Comparison of ENCODE assay signal across 12 cellular contexts in the genomic region with DNA sequence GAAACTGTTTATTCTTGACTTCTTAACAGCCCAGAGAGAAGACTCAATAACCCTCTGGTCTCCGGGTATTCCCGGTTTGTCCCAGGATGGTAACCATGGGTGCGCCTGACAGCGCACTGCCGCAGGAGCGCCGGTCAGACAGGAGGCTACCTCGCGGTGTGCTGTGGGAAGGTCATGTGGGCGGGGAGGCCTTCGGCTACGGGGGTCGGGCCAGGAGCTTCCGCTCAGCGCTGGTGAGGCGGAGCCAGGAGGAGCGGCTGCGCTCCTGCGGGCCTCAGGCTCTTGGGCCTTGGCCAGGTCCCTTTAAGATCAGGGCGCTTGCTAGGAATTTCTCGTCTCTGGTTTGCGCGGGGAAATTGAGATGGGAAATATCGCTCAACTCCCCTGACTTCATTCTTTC.
DNase-seq lines count a peak whose midpoint lies in the region; ATAC-seq, FAIRE-seq and TF ChIP-seq lines count a peak whose summit lies in the region.
"Had no signal": no experiment of that assay in that cellular context is flagged by ENCODE, and none has a peak within 500 bp of the region (broad histone marks: within the 10 kb centered on the region; RNA-seq: fewer than 3 reads in every experiment).

No MANE protein-coding gene starts in this region.

- no peak overlapping the region for H3K27ac Mint-ChIP-seq in CD14-positive monocyte
- H3K27ac Mint-ChIP-seq: activated T-helper 2 cell treated with anti-CD3 and anti-CD28 coated beads, Interferon-gamma antibody, Interleukin-2, Interleukin-4, amounts not matched to agents 10 μg/mL and 5 μg/mL and 100 μg/mL, durations not matched to agents 14 hours and 24 hours and 36 hours; natural killer cell treated with Interleukin-12 subunit alpha and Interleukin-12 subunit beta and Interleukin-15 and Interleukin-18, amount 100 ng/mL, for 72 hours; T-helper 17 cell had no signal

- H3K4me3 ChIP-seq in heart left ventricle (peak overlapping the region in 7 of 12 donors; percentile 3 to 30 (median 16)), small intestine (ENCODE audit: low read depth in 1 of 2, low read length in 2 of 2) (no peak overlapping the region)

- no peaks in the 10 kb centered on the region for H3K9me3 ChIP-seq in ES-I3 (ENCODE audit: control insufficient read depth, insufficient read depth, low read length)
- H3K9me3 ChIP-seq in heart left ventricle = no peaks in the 10 kb centered on the region
- no peaks in the 10 kb centered on the region for H3K9me3 ChIP-seq in small intestine (ENCODE audit: control insufficient read depth, low read depth)

- peak overlapping the region in 1 of 2 donors; percentile 64 for H3K4me3 Mint-ChIP-seq in CD14-positive monocyte
- H3K4me3 Mint-ChIP-seq: natural killer cell treated with Interleukin-12 subunit alpha and Interleukin-12 subunit beta and Interleukin-15 and Interleukin-18, amount 100 ng/mL, for 72 hours; T-helper 17 cell had no signal

- no peak for TF ChIP-seq POLR2A in heart left ventricle (IDR thresholded peaks at IDR 0.05)

- peak overlapping the region; percentile 24; the same call in 1 of the 2 replicates for H3K9ac ChIP-seq in ES-I3 (ENCODE audit: low read depth, low read length)

- H3K27me3 ChIP-seq in heart left ventricle (peaks cover 0 to 11% (median 3%) of the 10 kb centered on the region in 9 donors), small intestine (ENCODE audit: control insufficient read depth in 2 of 2, insufficient read depth in 2 of 2, low read length in 2 of 2) (no peaks in the 10 kb centered on the region)

- DNase-seq in NCI-H82 treated with DMSO at 0.1 percent for 48 hours (lab: John Stamatoyannopoulos, UW; ENCODE audit: unreplicated experiment) (peak; percentile 39), heart left ventricle (peak in 4 of 5 donors; percentile 27 to 65 (median 49)), omental fat pad (ENCODE audit: low spot score) (no peak), NCI-H1092 treated with DMSO at 0.1 percent for 48 hours (lab: John Stamatoyannopoulos, UW) (no peak), small intestine (no peak), CD14-positive monocyte (ENCODE audit: low spot score) (no peak)
- DNase-seq: COR-L47, T-helper 17 cell had no signal

- H3K4me1 Mint-ChIP-seq in CD14-positive monocyte = no peaks in the 10 kb centered on the region
- H3K4me1 Mint-ChIP-seq: T-helper 17 cell had no signal

- H3K27me3 Mint-ChIP-seq in CD14-positive monocyte (ENCODE audit: low read depth in 3 of 3) = peaks cover 3 to 14% (median 8%) of the 10 kb centered on the region in 3 donors
- H3K27me3 Mint-ChIP-seq: natural killer cell treated with Interleukin-12 subunit alpha and Interleukin-12 subunit beta and Interleukin-15 and Interleukin-18, amount 100 ng/mL, for 72 hours had no signal

- no peaks in the 10 kb centered on the region for H3K36me3 Mint-ChIP-seq in CD14-positive monocyte

- no peaks in the 10 kb centered on the region for H3K36me3 ChIP-seq in ES-I3 (ENCODE audit: insufficient read depth, low read length)
- no peaks in the 10 kb centered on the region for H3K36me3 ChIP-seq in heart left ventricle
- no peaks in the 10 kb centered on the region for H3K36me3 ChIP-seq in small intestine (ENCODE audit: control insufficient read depth in 2 of 2, insufficient read depth in 2 of 2, low read length in 2 of 2)

- intact Hi-C loops in heart left ventricle (cut with DNase I) = loop anchor here in 1 of 10 donors (5.0 kb wide), 1 partner anchor 222 kb away; a partner anchor contains a TSS
- intact Hi-C loops in CD14-positive monocyte (cut with micrococcal nuclease) = no loop called here

- H3K27ac ChIP-seq in heart left ventricle (no peak overlapping the region), small intestine (ENCODE audit: low read depth in 1 of 2, low read length in 1 of 2) (no peak overlapping the region)

- H3K4me1 ChIP-seq in ES-I3 (ENCODE audit: insufficient read depth, low read length) (no peaks in the 10 kb centered on the region), heart left ventricle (no peaks in the 10 kb centered on the region), small intestine (ENCODE audit: control insufficient read depth in 2 of 2, insufficient read depth in 1 of 2, low read depth in 1 of 2, low read length in 1 of 2) (no peaks in the 10 kb centered on the region)

- TF ChIP-seq CTCF in heart left ventricle (IDR thresholded peaks at IDR 0.05) (no peak), omental fat pad (IDR thresholded peaks at IDR 0.05) (no peak), CD14-positive monocyte (IDR thresholded peaks at IDR 0.05) (no peak)

- ATAC-seq in heart left ventricle (peak in 3 of 4 donors; percentile 73 to 94 (median 86)), omental fat pad (ENCODE audit: low FRiP score) (peak; percentile 66), HG02642 (IDR thresholded peaks at IDR 0.05; ENCODE audit: poor library complexity, unreplicated experiment) (no peak)
- ATAC-seq: natural killer cell treated with Interleukin-12 subunit alpha and Interleukin-12 subunit beta and Interleukin-15 and Interleukin-18, amount 100 ng/mL, for 72 hours; T-helper 17 cell had no signal

- H3K9me3 Mint-ChIP-seq in CD14-positive monocyte = peaks cover 0 to 10% (median 2%) of the 10 kb centered on the region in 7 donors
- H3K9me3 Mint-ChIP-seq: activated T-helper 2 cell treated with anti-CD3 and anti-CD28 coated beads, Interferon-gamma antibody, Interleukin-2, Interleukin-4, amounts not matched to agents 10 μg/mL and 5 μg/mL and 100 μg/mL, durations not matched to agents 14 hours and 24 hours and 36 hours had no signal

- 23 to 35% (median 31%) methylated on average over 19 to 24 of the region's 24 CpGs for WGBS in heart left ventricle, 4 donors
- 32 to 33% (median 32%) methylated on average over 24 of the region's 24 CpGs for WGBS in small intestine, 3 donors

- no peak for FAIRE-seq in small intestine (lab: Jason Lieb, UNC)

Comparison
In these comparisons a context has a peak if more than half of its experiments do, and no peak if none do; other contexts are left out.
1. DNase-seq: peak in NCI-H82 treated with DMSO at 0.1 percent for 48 hours (single experiment) and heart left ventricle (4 of 5); none in omental fat pad (single experiment), NCI-H1092 treated with DMSO at 0.1 percent for 48 hours (single experiment), small intestine (single experiment) and CD14-positive monocyte (single experiment).
2. H3K4me3 ChIP-seq: peak in heart left ventricle (7 of 12); none in small intestine (0 of 2).